Comparison of ENCODE assay signal across 21 cellular contexts in the genomic region with DNA sequence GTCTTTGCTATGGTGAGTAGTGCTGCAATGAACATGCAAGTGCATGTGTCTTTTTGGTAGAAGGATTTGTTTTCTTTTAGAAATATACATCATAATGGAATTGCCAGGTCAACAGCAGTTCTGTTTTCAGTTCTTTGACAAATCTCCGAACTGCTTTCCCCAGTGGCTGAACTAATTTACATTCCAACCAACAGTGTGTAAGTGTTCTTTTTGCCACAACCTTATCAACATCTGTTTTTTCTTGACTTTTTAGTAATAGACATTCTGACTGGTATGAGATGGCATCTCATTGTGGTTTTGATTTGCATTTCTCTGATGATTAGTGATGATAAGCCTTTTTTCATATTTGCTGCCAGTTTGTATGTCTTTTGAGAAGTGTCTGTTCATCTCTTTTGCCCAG.
A peak's percentile ranks its signal among the peaks of the same experiment; 100 is the strongest.
DNase-seq lines count a peak whose midpoint lies in the region; ATAC-seq and TF ChIP-seq lines count a peak whose summit lies in the region.
"Had no signal": no experiment of that assay in that cellular context is flagged by ENCODE, and none has a peak within 500 bp of the region (broad histone marks: within the 10 kb centered on the region; RNA-seq: fewer than 3 reads in every experiment).

No MANE protein-coding gene starts in this region.

- H3K4me1 ChIP-seq in foreskin keratinocyte = no peaks in the 10 kb centered on the region
- H3K4me1 ChIP-seq: BE2C, BLaER1 had no signal

- no peak overlapping the region for H3K27ac ChIP-seq in foreskin keratinocyte
- H3K27ac ChIP-seq: BLaER1 had no signal

- DNase-seq in A172 (ENCODE audit: low spot score) (peak; percentile 22), H4 (ENCODE audit: low spot score) (peak; percentile 14), M059J (ENCODE audit: low read depth) (peak; percentile 0), foreskin keratinocyte (peak; percentile 53 to 78), NCI-H2227 treated with DMSO at 0.1 percent for 48 hours (lab: John Stamatoyannopoulos, UW) (no peak), epidermal melanocyte (ENCODE audit: insufficient read length, low spot score) (no peak), NCI-H1417 (lab: John Stamatoyannopoulos, UW) (no peak)
- DNase-seq: ACHN; BE2C; C1 segment of cervical spinal cord; CD4-positive, alpha-beta memory T cell; CD4-positive, CD25-positive, alpha-beta regulatory T cell; CD8-positive, alpha-beta memory T cell; COR-L47; DMS153; DMS53; DMS79; DND-41; EL; GDM1 had no signal

- peak; percentile 55 for ATAC-seq in foreskin keratinocyte

- peaks cover 2% of the 10 kb centered on the region for H3K27me3 ChIP-seq in foreskin keratinocyte
- H3K27me3 ChIP-seq: BE2C, BLaER1 had no signal

- no peak for TF ChIP-seq CTCF in foreskin keratinocyte (conservative IDR thresholded peaks at IDR 0.05)

Comparison
In these comparisons a context has a peak if more than half of its experiments do, and no peak if none do; other contexts are left out.
1. DNase-seq: peak in A172 (single experiment), H4 (single experiment), M059J (single experiment) and foreskin keratinocyte (2 of 2); none in NCI-H2227 treated with DMSO at 0.1 percent for 48 hours (single experiment), epidermal melanocyte (single experiment) and NCI-H1417 (0 of 3).